Comparison of ENCODE assay signal across 26 cellular contexts in genomic region chr17:72365857-72366415, GRCh38.
DNase-seq lines count a peak whose midpoint lies in the region; ATAC-seq and TF ChIP-seq lines count a peak whose summit lies in the region.
"Had no signal": no experiment of that assay in that cellular context is flagged by ENCODE, and none has a peak within 500 bp of the region (broad histone marks: within the 10 kb centered on the region; RNA-seq: fewer than 3 reads in every experiment).

No MANE protein-coding gene starts in this region.

- no peaks in the 10 kb centered on the region for H3K27me3 ChIP-seq in GM06990 (replicated peaks; ENCODE audit: control insufficient read depth, insufficient read depth, low read length)
- H3K27me3 ChIP-seq in SJCRH30, result no peaks in the 10 kb centered on the region
- H3K27me3 ChIP-seq in heart left ventricle, result peaks cover 0 to 10% (median 0%) of the 10 kb centered on the region in 9 donors
- H3K27me3 ChIP-seq: pancreas, right atrium auricular region, testis, vagina had no signal

- H3K27ac ChIP-seq in SJCRH30 (no peak overlapping the region), heart left ventricle (no peak overlapping the region)
- H3K27ac ChIP-seq: HL-60, left ventricle myocardium inferior, pancreas, right atrium auricular region, testis, vagina, VCaP had no signal

- DNase-seq in GM06990 (ENCODE audit: extremely low read depth, insufficient read length) (no peak), SJCRH30 (peak; percentile 38 to 47), fibroblast of gingiva (ENCODE audit: low read depth) (peak; percentile 74), stromal cell of bone marrow (ENCODE audit: low read depth) (peak; percentile 40), HUDEP-2 (lab: John Stamatoyannopoulos, UW; ENCODE audit: unreplicated experiment in 76 of 76) (no peak), head of caudate nucleus (no peak), heart left ventricle (no peak)
- DNase-seq: activated CD4-positive, alpha-beta T cell treated with anti-CD3 and anti-CD28 coated beads, Interleukin-2, amount 10 ng/mL, durations not matched to agents 7 days and 5 days; activated CD8-positive, alpha-beta memory T cell treated with anti-CD3 and anti-CD28 coated beads, Interleukin-2, amount 10 ng/mL, durations not matched to agents 7 days and 5 days; activated naive CD4-positive, alpha-beta T cell treated with anti-CD3 and anti-CD28 coated beads, Interleukin-2, amount 50 U/mL, for 16 hours; anterior cingulate cortex; CD4-positive, CD25-positive, alpha-beta regulatory T cell; central memory CD4-positive, alpha-beta T cell; hypothalamus; left ventricle myocardium inferior; NCI-H1092 treated with DMSO at 0.1 percent for 48 hours; NCI-H1930; NCI-H526 treated with DMSO at 0.1 percent for 48 hours; stimulated activated CD4-positive, alpha-beta T cell treated with anti-CD3 and anti-CD28 coated beads, Interleukin-4, amount 100 ng/mL, for 24 hours; stimulated activated naive B cell treated with anti-CD40 and anti-IgM and Interleukin-4, amounts not matched to agents 10 μg/mL and 1 μg/mL and 100 μg/mL, for 72 hours; testis had no signal

- intact Hi-C loops in head of caudate nucleus (cut with DNase I) (no loop called here), heart left ventricle (cut with DNase I) (no loop called here)

- no peak for TF ChIP-seq POLR2A in heart left ventricle (IDR thresholded peaks at IDR 0.05)

- no peaks in the 10 kb centered on the region for H3K9me3 ChIP-seq in SJCRH30 (replicated peaks)
- no peaks in the 10 kb centered on the region for H3K9me3 ChIP-seq in heart left ventricle
- H3K9me3 ChIP-seq: left ventricle myocardium inferior, pancreas, right atrium auricular region, testis, vagina had no signal

- TF ChIP-seq CTCF in GM06990 (IDR thresholded peaks at IDR 0.05; ENCODE audit: insufficient read depth, low read length, poor library complexity, severe bottlenecking) (peak; percentile 7), heart left ventricle (IDR thresholded peaks at IDR 0.05) (no peak)

- 70 to 77% (median 75%) methylated on average over 6 of the region's 6 CpGs for WGBS in heart left ventricle, 4 donors

- H3K4me3 ChIP-seq in GM06990 (replicated peaks; ENCODE audit: low read depth, low read length) (no peak overlapping the region), SJCRH30 (no peak overlapping the region), heart left ventricle (no peak overlapping the region)
- H3K4me3 ChIP-seq: left ventricle myocardium inferior, pancreas, right atrium auricular region, testis, vagina had no signal

- H3K4me1 ChIP-seq in SJCRH30 (peaks cover 9% of the 10 kb centered on the region), heart left ventricle (no peaks in the 10 kb centered on the region)
- H3K4me1 ChIP-seq: left ventricle myocardium inferior, pancreas, right atrium auricular region, testis, vagina had no signal

- H3K36me3 ChIP-seq in GM06990 (ENCODE audit: control insufficient read depth, insufficient read depth, low read length) (no peaks in the 10 kb centered on the region), SJCRH30 (no peaks in the 10 kb centered on the region), heart left ventricle (no peaks in the 10 kb centered on the region)
- H3K36me3 ChIP-seq: left ventricle myocardium inferior, pancreas, right atrium auricular region, vagina had no signal

- no peak for ATAC-seq in heart left ventricle
- ATAC-seq: activated CD8-positive, alpha-beta memory T cell treated with anti-CD3 and anti-CD28 coated beads, Interleukin-2, amount 10 ng/mL, durations not matched to agents 7 days and 5 days; pancreas; stimulated activated naive B cell treated with anti-CD40 and anti-IgM and Interleukin-4, amounts not matched to agents 10 μg/mL and 1 μg/mL and 100 μg/mL, for 72 hours had no signal

Comparison
In these comparisons a context has a peak if more than half of its experiments do, and no peak if none do; other contexts are left out.
1. DNase-seq: peak in SJCRH30 (2 of 2), fibroblast of gingiva (single experiment) and stromal cell of bone marrow (single experiment); none in GM06990 (single experiment), HUDEP-2 (0 of 76), head of caudate nucleus (0 of 42) and heart left ventricle (0 of 5).